Comparison of ENCODE assay signal across 2 cellular contexts in the genomic region with DNA sequence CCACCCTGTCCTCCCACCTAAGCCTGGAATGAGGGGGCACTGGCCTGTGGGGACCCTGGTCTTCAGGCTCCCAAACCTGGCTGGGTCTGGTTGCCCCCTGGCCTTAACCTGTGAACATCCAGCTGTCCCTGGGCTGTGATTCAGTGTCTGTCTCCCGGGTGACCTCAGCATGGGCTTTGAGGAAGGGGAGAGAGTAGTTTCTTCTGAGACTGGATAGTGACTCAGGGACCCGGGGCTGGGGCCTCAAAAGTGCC.
TF ChIP-seq lines count a peak whose summit lies in the region.

No MANE protein-coding gene starts in this region.

TF ChIP-seq in GM23338, 12 proteins besides CTCF, POLR2A, EP300 and RAD21:
- no peak for TF ChIP-seq EZH2phosphoT487 (IDR thresholded peaks at IDR 0.05; ENCODE audit: unreplicated experiment)
- TF ChIP-seq, protein P1, sequence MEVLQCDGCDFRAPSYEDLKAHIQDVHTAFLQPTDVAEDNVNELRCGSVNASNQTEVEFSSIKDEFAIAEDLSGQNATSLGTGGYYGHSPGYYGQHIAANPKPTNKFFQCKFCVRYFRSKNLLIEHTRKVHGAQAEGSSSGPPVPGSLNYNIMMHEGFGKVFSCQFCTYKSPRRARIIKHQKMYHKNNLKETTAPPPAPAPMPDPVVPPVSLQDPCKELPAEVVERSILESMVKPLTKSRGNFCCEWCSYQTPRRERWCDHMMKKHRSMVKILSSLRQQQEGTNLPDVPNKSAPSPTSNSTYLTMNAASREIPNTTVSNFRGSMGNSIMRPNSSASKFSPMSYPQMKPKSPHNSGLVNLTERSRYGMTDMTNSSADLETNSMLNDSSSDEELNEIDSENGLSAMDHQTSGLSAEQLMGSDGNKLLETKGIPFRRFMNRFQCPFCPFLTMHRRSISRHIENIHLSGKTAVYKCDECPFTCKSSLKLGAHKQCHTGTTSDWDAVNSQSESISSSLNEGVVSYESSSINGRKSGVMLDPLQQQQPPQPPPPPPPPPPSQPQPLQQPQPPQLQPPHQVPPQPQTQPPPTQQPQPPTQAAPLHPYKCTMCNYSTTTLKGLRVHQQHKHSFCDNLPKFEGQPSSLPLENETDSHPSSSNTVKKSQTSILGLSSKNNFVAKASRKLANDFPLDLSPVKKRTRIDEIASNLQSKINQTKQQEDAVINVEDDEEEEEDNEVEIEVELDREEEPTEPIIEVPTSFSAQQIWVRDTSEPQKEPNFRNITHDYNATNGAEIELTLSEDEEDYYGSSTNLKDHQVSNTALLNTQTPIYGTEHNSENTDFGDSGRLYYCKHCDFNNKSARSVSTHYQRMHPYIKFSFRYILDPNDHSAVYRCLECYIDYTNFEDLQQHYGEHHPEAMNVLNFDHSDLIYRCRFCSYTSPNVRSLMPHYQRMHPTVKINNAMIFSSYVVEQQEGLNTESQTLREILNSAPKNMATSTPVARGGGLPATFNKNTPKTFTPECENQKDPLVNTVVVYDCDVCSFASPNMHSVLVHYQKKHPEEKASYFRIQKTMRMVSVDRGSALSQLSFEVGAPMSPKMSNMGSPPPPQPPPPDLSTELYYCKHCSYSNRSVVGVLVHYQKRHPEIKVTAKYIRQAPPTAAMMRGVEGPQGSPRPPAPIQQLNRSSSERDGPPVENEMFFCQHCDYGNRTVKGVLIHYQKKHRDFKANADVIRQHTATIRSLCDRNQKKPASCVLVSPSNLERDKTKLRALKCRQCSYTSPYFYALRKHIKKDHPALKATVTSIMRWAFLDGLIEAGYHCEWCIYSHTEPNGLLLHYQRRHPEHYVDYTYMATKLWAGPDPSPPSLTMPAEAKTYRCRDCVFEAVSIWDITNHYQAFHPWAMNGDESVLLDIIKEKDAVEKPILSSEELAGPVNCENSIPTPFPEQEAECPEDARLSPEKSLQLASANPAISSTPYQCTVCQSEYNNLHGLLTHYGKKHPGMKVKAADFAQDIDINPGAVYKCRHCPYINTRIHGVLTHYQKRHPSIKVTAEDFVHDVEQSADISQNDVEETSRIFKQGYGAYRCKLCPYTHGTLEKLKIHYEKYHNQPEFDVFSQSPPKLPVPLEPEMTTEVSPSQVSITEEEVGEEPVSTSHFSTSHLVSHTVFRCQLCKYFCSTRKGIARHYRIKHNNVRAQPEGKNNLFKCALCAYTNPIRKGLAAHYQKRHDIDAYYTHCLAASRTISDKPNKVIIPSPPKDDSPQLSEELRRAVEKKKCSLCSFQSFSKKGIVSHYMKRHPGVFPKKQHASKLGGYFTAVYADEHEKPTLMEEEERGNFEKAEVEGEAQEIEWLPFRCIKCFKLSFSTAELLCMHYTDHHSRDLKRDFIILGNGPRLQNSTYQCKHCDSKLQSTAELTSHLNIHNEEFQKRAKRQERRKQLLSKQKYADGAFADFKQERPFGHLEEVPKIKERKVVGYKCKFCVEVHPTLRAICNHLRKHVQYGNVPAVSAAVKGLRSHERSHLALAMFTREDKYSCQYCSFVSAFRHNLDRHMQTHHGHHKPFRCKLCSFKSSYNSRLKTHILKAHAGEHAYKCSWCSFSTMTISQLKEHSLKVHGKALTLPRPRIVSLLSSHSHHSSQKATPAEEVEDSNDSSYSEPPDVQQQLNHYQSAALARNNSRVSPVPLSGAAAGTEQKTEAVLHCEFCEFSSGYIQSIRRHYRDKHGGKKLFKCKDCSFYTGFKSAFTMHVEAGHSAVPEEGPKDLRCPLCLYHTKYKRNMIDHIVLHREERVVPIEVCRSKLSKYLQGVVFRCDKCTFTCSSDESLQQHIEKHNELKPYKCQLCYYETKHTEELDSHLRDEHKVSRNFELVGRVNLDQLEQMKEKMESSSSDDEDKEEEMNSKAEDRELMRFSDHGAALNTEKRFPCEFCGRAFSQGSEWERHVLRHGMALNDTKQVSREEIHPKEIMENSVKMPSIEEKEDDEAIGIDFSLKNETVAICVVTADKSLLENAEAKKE (CRISPR knock-in tag; IDR thresholded peaks at IDR 0.05), result no peak; the same call in 1 of the 2 replicates
- no peak for TF ChIP-seq ZNF331 (CRISPR knock-in tag; IDR thresholded peaks at IDR 0.05; ENCODE audit: low read depth)
- no peak for TF ChIP-seq EZH2 (IDR thresholded peaks at IDR 0.05; ENCODE audit: low read depth, unreplicated experiment)
- no peak for TF ChIP-seq STAT1 (IDR thresholded peaks at IDR 0.05; ENCODE audit: unreplicated experiment)
- no peak for TF ChIP-seq CREB1 (CRISPR knock-in tag; IDR thresholded peaks at IDR 0.05; ENCODE audit: low read depth)
- no peak for TF ChIP-seq NANOG (IDR thresholded peaks at IDR 0.05; ENCODE audit: borderline replicate concordance)
- no peak for TF ChIP-seq ZNF114 (CRISPR knock-in tag; IDR thresholded peaks at IDR 0.05)
- TF ChIP-seq, protein P2, sequence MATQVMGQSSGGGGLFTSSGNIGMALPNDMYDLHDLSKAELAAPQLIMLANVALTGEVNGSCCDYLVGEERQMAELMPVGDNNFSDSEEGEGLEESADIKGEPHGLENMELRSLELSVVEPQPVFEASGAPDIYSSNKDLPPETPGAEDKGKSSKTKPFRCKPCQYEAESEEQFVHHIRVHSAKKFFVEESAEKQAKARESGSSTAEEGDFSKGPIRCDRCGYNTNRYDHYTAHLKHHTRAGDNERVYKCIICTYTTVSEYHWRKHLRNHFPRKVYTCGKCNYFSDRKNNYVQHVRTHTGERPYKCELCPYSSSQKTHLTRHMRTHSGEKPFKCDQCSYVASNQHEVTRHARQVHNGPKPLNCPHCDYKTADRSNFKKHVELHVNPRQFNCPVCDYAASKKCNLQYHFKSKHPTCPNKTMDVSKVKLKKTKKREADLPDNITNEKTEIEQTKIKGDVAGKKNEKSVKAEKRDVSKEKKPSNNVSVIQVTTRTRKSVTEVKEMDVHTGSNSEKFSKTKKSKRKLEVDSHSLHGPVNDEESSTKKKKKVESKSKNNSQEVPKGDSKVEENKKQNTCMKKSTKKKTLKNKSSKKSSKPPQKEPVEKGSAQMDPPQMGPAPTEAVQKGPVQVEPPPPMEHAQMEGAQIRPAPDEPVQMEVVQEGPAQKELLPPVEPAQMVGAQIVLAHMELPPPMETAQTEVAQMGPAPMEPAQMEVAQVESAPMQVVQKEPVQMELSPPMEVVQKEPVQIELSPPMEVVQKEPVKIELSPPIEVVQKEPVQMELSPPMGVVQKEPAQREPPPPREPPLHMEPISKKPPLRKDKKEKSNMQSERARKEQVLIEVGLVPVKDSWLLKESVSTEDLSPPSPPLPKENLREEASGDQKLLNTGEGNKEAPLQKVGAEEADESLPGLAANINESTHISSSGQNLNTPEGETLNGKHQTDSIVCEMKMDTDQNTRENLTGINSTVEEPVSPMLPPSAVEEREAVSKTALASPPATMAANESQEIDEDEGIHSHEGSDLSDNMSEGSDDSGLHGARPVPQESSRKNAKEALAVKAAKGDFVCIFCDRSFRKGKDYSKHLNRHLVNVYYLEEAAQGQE (IDR thresholded peaks at IDR 0.05; ENCODE audit: unreplicated experiment), result no peak

TF ChIP-seq in WTC11, 78 proteins besides CTCF, POLR2A, EP300 and RAD21:
- TF ChIP-seq E2F5 (CRISPR knock-in tag; IDR thresholded peaks at IDR 0.05), result no peak
- no peak for TF ChIP-seq RELA (CRISPR knock-in tag; IDR thresholded peaks at IDR 0.05; ENCODE audit: borderline replicate concordance)
- TF ChIP-seq, protein P3, sequence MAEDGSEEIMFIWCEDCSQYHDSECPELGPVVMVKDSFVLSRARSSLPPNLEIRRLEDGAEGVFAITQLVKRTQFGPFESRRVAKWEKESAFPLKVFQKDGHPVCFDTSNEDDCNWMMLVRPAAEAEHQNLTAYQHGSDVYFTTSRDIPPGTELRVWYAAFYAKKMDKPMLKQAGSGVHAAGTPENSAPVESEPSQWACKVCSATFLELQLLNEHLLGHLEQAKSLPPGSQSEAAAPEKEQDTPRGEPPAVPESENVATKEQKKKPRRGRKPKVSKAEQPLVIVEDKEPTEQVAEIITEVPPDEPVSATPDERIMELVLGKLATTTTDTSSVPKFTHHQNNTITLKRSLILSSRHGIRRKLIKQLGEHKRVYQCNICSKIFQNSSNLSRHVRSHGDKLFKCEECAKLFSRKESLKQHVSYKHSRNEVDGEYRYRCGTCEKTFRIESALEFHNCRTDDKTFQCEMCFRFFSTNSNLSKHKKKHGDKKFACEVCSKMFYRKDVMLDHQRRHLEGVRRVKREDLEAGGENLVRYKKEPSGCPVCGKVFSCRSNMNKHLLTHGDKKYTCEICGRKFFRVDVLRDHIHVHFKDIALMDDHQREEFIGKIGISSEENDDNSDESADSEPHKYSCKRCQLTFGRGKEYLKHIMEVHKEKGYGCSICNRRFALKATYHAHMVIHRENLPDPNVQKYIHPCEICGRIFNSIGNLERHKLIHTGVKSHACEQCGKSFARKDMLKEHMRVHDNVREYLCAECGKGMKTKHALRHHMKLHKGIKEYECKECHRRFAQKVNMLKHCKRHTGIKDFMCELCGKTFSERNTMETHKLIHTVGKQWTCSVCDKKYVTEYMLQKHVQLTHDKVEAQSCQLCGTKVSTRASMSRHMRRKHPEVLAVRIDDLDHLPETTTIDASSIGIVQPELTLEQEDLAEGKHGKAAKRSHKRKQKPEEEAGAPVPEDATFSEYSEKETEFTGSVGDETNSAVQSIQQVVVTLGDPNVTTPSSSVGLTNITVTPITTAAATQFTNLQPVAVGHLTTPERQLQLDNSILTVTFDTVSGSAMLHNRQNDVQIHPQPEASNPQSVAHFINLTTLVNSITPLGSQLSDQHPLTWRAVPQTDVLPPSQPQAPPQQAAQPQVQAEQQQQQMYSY (CRISPR knock-in tag; IDR thresholded peaks at IDR 0.05), result no peak
- TF ChIP-seq, protein P4, sequence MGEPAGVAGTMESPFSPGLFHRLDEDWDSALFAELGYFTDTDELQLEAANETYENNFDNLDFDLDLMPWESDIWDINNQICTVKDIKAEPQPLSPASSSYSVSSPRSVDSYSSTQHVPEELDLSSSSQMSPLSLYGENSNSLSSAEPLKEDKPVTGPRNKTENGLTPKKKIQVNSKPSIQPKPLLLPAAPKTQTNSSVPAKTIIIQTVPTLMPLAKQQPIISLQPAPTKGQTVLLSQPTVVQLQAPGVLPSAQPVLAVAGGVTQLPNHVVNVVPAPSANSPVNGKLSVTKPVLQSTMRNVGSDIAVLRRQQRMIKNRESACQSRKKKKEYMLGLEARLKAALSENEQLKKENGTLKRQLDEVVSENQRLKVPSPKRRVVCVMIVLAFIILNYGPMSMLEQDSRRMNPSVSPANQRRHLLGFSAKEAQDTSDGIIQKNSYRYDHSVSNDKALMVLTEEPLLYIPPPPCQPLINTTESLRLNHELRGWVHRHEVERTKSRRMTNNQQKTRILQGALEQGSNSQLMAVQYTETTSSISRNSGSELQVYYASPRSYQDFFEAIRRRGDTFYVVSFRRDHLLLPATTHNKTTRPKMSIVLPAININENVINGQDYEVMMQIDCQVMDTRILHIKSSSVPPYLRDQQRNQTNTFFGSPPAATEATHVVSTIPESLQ (CRISPR knock-in tag; IDR thresholded peaks at IDR 0.05), result no peak
- TF ChIP-seq CBFB (CRISPR knock-in tag; IDR thresholded peaks at IDR 0.05; ENCODE audit: low read depth), result no peak
- TF ChIP-seq CREM (CRISPR knock-in tag; IDR thresholded peaks at IDR 0.05), result no peak
- no peak for TF ChIP-seq ZNF416 (CRISPR knock-in tag; IDR thresholded peaks at IDR 0.05)
- TF ChIP-seq ZNF121 (CRISPR knock-in tag; IDR thresholded peaks at IDR 0.05), result no peak
- TF ChIP-seq ZNF671 (CRISPR knock-in tag; IDR thresholded peaks at IDR 0.05), result no peak
- TF ChIP-seq ZBTB21 (CRISPR knock-in tag; IDR thresholded peaks at IDR 0.05; ENCODE audit: borderline replicate concordance), result no peak
- TF ChIP-seq, protein P5, sequence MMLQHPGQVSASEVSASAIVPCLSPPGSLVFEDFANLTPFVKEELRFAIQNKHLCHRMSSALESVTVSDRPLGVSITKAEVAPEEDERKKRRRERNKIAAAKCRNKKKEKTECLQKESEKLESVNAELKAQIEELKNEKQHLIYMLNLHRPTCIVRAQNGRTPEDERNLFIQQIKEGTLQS (CRISPR knock-in tag; conservative IDR thresholded peaks at IDR 0.05), result no peak
- no peak for TF ChIP-seq TCF7 (CRISPR knock-in tag; IDR thresholded peaks at IDR 0.05; ENCODE audit: low read depth)
- TF ChIP-seq ESRRA (CRISPR knock-in tag; IDR thresholded peaks at IDR 0.05; ENCODE audit: borderline replicate concordance), result no peak
- TF ChIP-seq ARID4B (CRISPR knock-in tag; IDR thresholded peaks at IDR 0.05; ENCODE audit: borderline replicate concordance), result no peak
